ENCODE assay signal across 9 cellular contexts in genomic region chr4:128904821-128905220, GRCh38.
"Had no signal": no experiment of that assay in that cellular context is flagged by ENCODE, and none has a peak within 500 bp of the region (broad histone marks: within the 10 kb centered on the region; RNA-seq: fewer than 3 reads in every experiment).

No MANE protein-coding gene starts in this region.

- ATAC-seq: GM23338, K562 had no signal

- DNase-seq: H9, HCEC 1CT, IMR-90, KG1 had no signal

- H3K4me3 ChIP-seq: GM23338, K562 had no signal

- FAIRE-seq: H1, H54, HTR-8/SVneo, K562 had no signal
